Comparison of ENCODE assay signal across 19 cellular contexts in the genomic region with DNA sequence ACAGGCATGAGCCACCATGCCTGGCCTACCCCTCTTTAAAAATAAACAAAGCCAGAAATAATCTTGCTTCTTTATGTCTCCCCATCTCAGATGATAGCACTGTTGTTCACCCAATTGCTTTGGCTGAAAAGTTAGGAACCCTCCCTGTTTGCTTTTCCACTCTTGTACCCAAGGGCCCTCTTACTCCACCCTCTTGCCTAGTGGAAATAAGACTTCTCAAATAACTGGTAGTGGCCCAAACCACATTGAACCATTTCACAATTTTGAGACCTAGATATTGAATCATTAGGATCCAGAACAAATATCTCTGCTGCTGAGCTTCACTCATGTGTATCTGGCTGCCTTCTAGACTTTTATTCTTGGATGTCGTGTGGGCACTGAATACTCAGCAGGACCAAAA. TPM values are rescaled to one million over a fixed set of nuclear protein-coding genes. Genes with fewer than 3 reads are reported as not detected.
DNase-seq lines count a peak whose midpoint lies in the region; ATAC-seq and TF ChIP-seq lines count a peak whose summit lies in the region.
"Had no signal": no experiment of that assay in that cellular context is flagged by ENCODE, and none has a peak within 500 bp of the region (broad histone marks: within the 10 kb centered on the region; RNA-seq: fewer than 3 reads in every experiment).

No MANE protein-coding gene starts in this region.

- TF ChIP-seq CTCF in lung (IDR thresholded peaks at IDR 0.05; ENCODE audit: control extremely low read depth, extremely low read depth) (no peak), body of pancreas (IDR thresholded peaks at IDR 0.05) (no peak)

- H3K36me3 ChIP-seq in lung (ENCODE audit: control insufficient read depth in 2 of 2, insufficient read depth in 2 of 2, low read length in 2 of 2), result no peaks in the 10 kb centered on the region
- H3K36me3 ChIP-seq in body of pancreas (replicated peaks in 1 of 2; ENCODE audit: insufficient read depth in 1 of 2, low read depth in 2 of 2), result no peaks in the 10 kb centered on the region
- H3K36me3 ChIP-seq: Peyer's patch, SJCRH30 had no signal

- H3K27me3 ChIP-seq in lung (ENCODE audit: control insufficient read depth, insufficient read depth) (no peaks in the 10 kb centered on the region), body of pancreas (no peaks in the 10 kb centered on the region)
- H3K27me3 ChIP-seq: Peyer's patch had no signal

- H3K4me1 ChIP-seq in lung (ENCODE audit: control insufficient read depth in 2 of 2, insufficient read depth in 2 of 2, low read length in 2 of 2), result no peaks in the 10 kb centered on the region
- no peaks in the 10 kb centered on the region for H3K4me1 ChIP-seq in body of pancreas
- H3K4me1 ChIP-seq: Peyer's patch, SJCRH30 had no signal

- H3K27ac ChIP-seq in lung (ENCODE audit: low read depth in 1 of 2, low read length in 1 of 2) (no peak overlapping the region), body of pancreas (no peak overlapping the region)
- H3K27ac ChIP-seq: Peyer's patch, SJCRH30 had no signal

- no peak for TF ChIP-seq POLR2A in body of pancreas (IDR thresholded peaks at IDR 0.05)

- DNase-seq in amniotic epithelial cell (ENCODE audit: low read depth), result peak; percentile 21
- peak; percentile 53 for DNase-seq in fibroblast of gingiva (ENCODE audit: low read depth)
- peak; percentile 50 for DNase-seq in lung (ENCODE audit: low spot score)
- DNase-seq in central memory CD4-positive, alpha-beta T cell, result no peak
- no peak for DNase-seq in body of pancreas
- no peak for DNase-seq in NCI-H1048 (lab: John Stamatoyannopoulos, UW)
- no peak for DNase-seq in left cardiac atrium
- DNase-seq: CD4-positive, CD25-positive, alpha-beta regulatory T cell; EL; GF-D8; HFFc6; Kasumi-1; MM.1S; NCI-H1694 treated with DMSO at 0.1 percent for 48 hours; NCI-H2081 treated with DMSO at 0.1 percent for 48 hours; NCI-H2171 treated with DMSO at 0.1 percent for 48 hours; NCI-H526; Peyer's patch; SJCRH30 had no signal

- 74 to 76% methylated on average over 1 of the region's 1 CpG for WGBS in lung, 2 donors
- 83 to 100% methylated on average over 1 of the region's 1 CpG for WGBS in body of pancreas, 2 donors

- H3K4me3 ChIP-seq in lung (no peak overlapping the region), body of pancreas (no peak overlapping the region)
- H3K4me3 ChIP-seq: Peyer's patch, SJCRH30 had no signal

- no peak for ATAC-seq in lung (ENCODE audit: insufficient read depth, low FRiP score)
- ATAC-seq in body of pancreas, result no peak
- no peak for ATAC-seq in left cardiac atrium

- H3K9me3 ChIP-seq in lung (ENCODE audit: control insufficient read depth in 2 of 2, insufficient read depth in 1 of 2, low read length in 1 of 2) (no peaks in the 10 kb centered on the region), body of pancreas (no peaks in the 10 kb centered on the region)
- H3K9me3 ChIP-seq: Peyer's patch, SJCRH30 had no signal

- intact Hi-C loops in body of pancreas (cut with DNase I) (no loop called here), left cardiac atrium (cut with DNase I) (no loop called here)

RNA-seq across cellular contexts. Expression of a gene that starts 37.7 kb away (rescaled TPM):
- 10 to 100 TPM; 44.9 to 65.2 TPM for total RNA-seq in lung
- 10 to 100 TPM; 73.9 to 75.8 TPM for polyA plus RNA-seq in lung
- 100 to 1,000 TPM in 1 of 2 donors, 10 to 100 TPM in 1; 85.4 to 124 TPM for total RNA-seq in body of pancreas
- 10 to 100 TPM; 67.4 to 68.9 TPM for total RNA-seq in left cardiac atrium

Comparison
In these comparisons a context has a peak if more than half of its experiments do, and no peak if none do; other contexts are left out.
1. DNase-seq: peak in amniotic epithelial cell (single experiment), fibroblast of gingiva (single experiment) and lung (single experiment); none in central memory CD4-positive, alpha-beta T cell (single experiment), body of pancreas (0 of 4), NCI-H1048 (single experiment) and left cardiac atrium (single experiment).